In genomic region chr19:405138-405965, GRCh38 we compare ENCODE assay signal across 19 cellular contexts. TPM values are rescaled to one million over a fixed set of nuclear protein-coding genes. Genes with fewer than 3 reads are reported as not detected.
DNase-seq lines count a peak whose midpoint lies in the region; ATAC-seq and TF ChIP-seq lines count a peak whose summit lies in the region.
"Had no signal": no experiment of that assay in that cellular context is flagged by ENCODE, and none has a peak within 500 bp of the region (broad histone marks: within the 10 kb centered on the region; RNA-seq: fewer than 3 reads in every experiment).

No MANE protein-coding gene starts in this region.

- intact Hi-C loops in right lobe of liver (cut with DNase I) = no loop called here

- WGBS in right lobe of liver (ENCODE audit: insufficient coverage, low coverage, low lambda C conversion rate, missing lambda C conversion rate) = 3% methylated on average over 5 of the region's 29 CpGs
- WGBS in suprapubic skin = 26% methylated on average over 12 of the region's 29 CpGs

- no peak for TF ChIP-seq EP300 in suprapubic skin (IDR thresholded peaks at IDR 0.05)

- DNase-seq in activated CD8-positive, alpha-beta memory T cell treated with anti-CD3 and anti-CD28 coated beads, Interleukin-2, amount 50 U/mL, for 4 hours = peak; percentile 7
- no peak for DNase-seq in activated CD8-positive, alpha-beta memory T cell treated with anti-CD3 and anti-CD28 coated beads for 24 hours
- peak; percentile 20 for DNase-seq in RPMI8226
- peak in 2 of 3 donors; percentile 31 to 39 for DNase-seq in right lobe of liver
- peak; percentile 48 to 75 for DNase-seq in suprapubic skin (ENCODE audit: low spot score in 2 of 2)
- DNase-seq in effector CD4-positive, alpha-beta T cell = no peak
- DNase-seq in stimulated activated CD4-positive, alpha-beta T cell treated with anti-CD3 and anti-CD28 coated beads, Interleukin-4, amount 100 ng/mL, for 24 hours = no peak
- DNase-seq: activated B cell treated with CpG ODN at 0.5 μM for 24 hours; activated naive CD4-positive, alpha-beta T cell treated with anti-CD3 and anti-CD28 coated beads for 36 hours; cortex of kidney; IMR-90; mesendoderm; NCI-H2029; small intestine; stimulated activated naive CD4-positive, alpha-beta T cell; T-helper 1 cell had no signal

- peaks cover 0 to 13% (median 0%) of the 10 kb centered on the region in 4 donors for H3K4me1 ChIP-seq in right lobe of liver
- peaks cover 31% of the 10 kb centered on the region for H3K4me1 ChIP-seq in suprapubic skin

- TF ChIP-seq POLR2A in right lobe of liver (IDR thresholded peaks at IDR 0.05) (no peak), suprapubic skin (IDR thresholded peaks at IDR 0.05) (no peak)

- H3K27me3 ChIP-seq in right lobe of liver (peaks cover 0 to 12% of the 10 kb centered on the region in 2 donors), suprapubic skin (peaks cover 82% of the 10 kb centered on the region)

- H3K9me3 ChIP-seq in right lobe of liver (no peaks in the 10 kb centered on the region), suprapubic skin (no peaks in the 10 kb centered on the region)
- H3K9me3 ChIP-seq: uterus had no signal

- TF ChIP-seq CTCF in right lobe of liver (IDR thresholded peaks at IDR 0.05) (no peak), suprapubic skin (IDR thresholded peaks at IDR 0.05) (no peak)

- no peaks in the 10 kb centered on the region for H3K36me3 ChIP-seq in right lobe of liver
- no peaks in the 10 kb centered on the region for H3K36me3 ChIP-seq in suprapubic skin
- H3K36me3 ChIP-seq: uterus had no signal

- ATAC-seq in right lobe of liver = no peak
- ATAC-seq in HG03520 (IDR thresholded peaks at IDR 0.05; ENCODE audit: unreplicated experiment) = no peak

- H3K27ac ChIP-seq in right lobe of liver = no peak overlapping the region
- H3K27ac ChIP-seq in suprapubic skin = no peak overlapping the region
- H3K27ac ChIP-seq: uterus had no signal

- H3K4me3 ChIP-seq in right lobe of liver (no peak overlapping the region), suprapubic skin (no peak overlapping the region)
- H3K4me3 ChIP-seq: uterus had no signal

RNA-seq across cellular contexts. Expression of gene C2CD4C, which starts 3.6 kb away (rescaled TPM):
- total RNA-seq in right lobe of liver (1 to 10 TPM in 1 of 6 experiments, under 1 TPM in 5; 0.12 to 2.0 (median 0.44) TPM), suprapubic skin (1 to 10 TPM in 1 of 4 donors, under 1 TPM in 3; 0.13 to 2.3 (median 0.52) TPM)
- total RNA-seq: activated B cell treated with CpG ODN at 0.5 μM for 24 hours, RPMI7951 had no signal

RNA-seq across cellular contexts. Expression of gene SHC2, which starts 55.5 kb away (rescaled TPM):
- total RNA-seq in right lobe of liver (10 to 100 TPM; 48.4 to 69.9 (median 59.1) TPM), suprapubic skin (10 to 100 TPM; 16.3 to 40.7 (median 19.6) TPM)
- total RNA-seq: activated B cell treated with CpG ODN at 0.5 μM for 24 hours; activated naive CD4-positive, alpha-beta T cell treated with anti-CD3 and anti-CD28 coated beads for 36 hours; IMR-90; RPMI7951 had no signal

Comparison
In these comparisons a context has a peak if more than half of its experiments do, and no peak if none do; other contexts are left out.
1. DNase-seq: peak in activated CD8-positive, alpha-beta memory T cell treated with anti-CD3 and anti-CD28 coated beads, Interleukin-2, amount 50 U/mL, for 4 hours (single experiment), RPMI8226 (single experiment), right lobe of liver (2 of 3) and suprapubic skin (2 of 2); none in activated CD8-positive, alpha-beta memory T cell treated with anti-CD3 and anti-CD28 coated beads for 24 hours (single experiment), effector CD4-positive, alpha-beta T cell (single experiment) and stimulated activated CD4-positive, alpha-beta T cell treated with anti-CD3 and anti-CD28 coated beads, Interleukin-4, amount 100 ng/mL, for 24 hours (single experiment).